Comparison of ENCODE assay signal across 2 cellular contexts in the genomic region with DNA sequence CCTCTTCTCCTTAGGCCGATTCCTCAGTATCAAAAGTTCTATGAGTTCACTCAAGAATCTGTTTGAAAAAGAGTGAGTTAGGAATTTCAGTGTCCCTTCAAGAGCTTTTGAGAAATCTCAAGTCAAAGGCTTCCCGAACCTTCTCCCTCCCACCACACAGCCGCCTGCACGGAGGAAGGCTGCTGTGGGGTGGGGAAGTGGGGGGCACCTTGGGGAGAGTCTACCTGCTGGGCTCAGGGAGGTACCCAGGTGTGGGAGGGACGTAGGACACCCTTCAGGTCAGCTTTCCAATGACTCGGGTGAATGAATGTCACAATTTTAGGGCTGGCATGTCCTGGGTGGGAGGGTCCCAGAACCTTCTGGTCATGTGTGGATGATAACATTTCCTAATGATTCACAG.
TF ChIP-seq lines count a peak whose summit lies in the region.

No MANE protein-coding gene starts in this region.

TF ChIP-seq in HCT116, 20 proteins besides CTCF, POLR2A, EP300 and RAD21:
- TF ChIP-seq EGR1 (IDR thresholded peaks at IDR 0.05; ENCODE audit: low read depth) (no peak), TCF7L2 (IDR thresholded peaks at IDR 0.05; ENCODE audit: borderline replicate concordance, extremely low read depth, insufficient read depth, insufficient read length) (no peak), SP1 (IDR thresholded peaks at IDR 0.05; ENCODE audit: low read depth) (no peak), YY1 (IDR thresholded peaks at IDR 0.05; ENCODE audit: extremely low read depth, insufficient replicate concordance, low read depth, low read length) (no peak), ELF1 (IDR thresholded peaks at IDR 0.05; ENCODE audit: borderline replicate concordance, low read depth) (no peak), EZH2 (IDR thresholded peaks at IDR 0.05) (no peak), FOSL1 (IDR thresholded peaks at IDR 0.05; ENCODE audit: low read depth) (no peak), ZFX (IDR thresholded peaks at IDR 0.05) (no peak), SRF (IDR thresholded peaks at IDR 0.05; ENCODE audit: low read depth) (no peak), CEBPB (IDR thresholded peaks at IDR 0.05; ENCODE audit: low read depth) (no peak), JUND (IDR thresholded peaks at IDR 0.05) (no peak), CBX3 (IDR thresholded peaks at IDR 0.05; ENCODE audit: low read depth) (no peak)
- TF ChIP-seq, protein P1, sequence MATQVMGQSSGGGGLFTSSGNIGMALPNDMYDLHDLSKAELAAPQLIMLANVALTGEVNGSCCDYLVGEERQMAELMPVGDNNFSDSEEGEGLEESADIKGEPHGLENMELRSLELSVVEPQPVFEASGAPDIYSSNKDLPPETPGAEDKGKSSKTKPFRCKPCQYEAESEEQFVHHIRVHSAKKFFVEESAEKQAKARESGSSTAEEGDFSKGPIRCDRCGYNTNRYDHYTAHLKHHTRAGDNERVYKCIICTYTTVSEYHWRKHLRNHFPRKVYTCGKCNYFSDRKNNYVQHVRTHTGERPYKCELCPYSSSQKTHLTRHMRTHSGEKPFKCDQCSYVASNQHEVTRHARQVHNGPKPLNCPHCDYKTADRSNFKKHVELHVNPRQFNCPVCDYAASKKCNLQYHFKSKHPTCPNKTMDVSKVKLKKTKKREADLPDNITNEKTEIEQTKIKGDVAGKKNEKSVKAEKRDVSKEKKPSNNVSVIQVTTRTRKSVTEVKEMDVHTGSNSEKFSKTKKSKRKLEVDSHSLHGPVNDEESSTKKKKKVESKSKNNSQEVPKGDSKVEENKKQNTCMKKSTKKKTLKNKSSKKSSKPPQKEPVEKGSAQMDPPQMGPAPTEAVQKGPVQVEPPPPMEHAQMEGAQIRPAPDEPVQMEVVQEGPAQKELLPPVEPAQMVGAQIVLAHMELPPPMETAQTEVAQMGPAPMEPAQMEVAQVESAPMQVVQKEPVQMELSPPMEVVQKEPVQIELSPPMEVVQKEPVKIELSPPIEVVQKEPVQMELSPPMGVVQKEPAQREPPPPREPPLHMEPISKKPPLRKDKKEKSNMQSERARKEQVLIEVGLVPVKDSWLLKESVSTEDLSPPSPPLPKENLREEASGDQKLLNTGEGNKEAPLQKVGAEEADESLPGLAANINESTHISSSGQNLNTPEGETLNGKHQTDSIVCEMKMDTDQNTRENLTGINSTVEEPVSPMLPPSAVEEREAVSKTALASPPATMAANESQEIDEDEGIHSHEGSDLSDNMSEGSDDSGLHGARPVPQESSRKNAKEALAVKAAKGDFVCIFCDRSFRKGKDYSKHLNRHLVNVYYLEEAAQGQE (IDR thresholded peaks at IDR 0.05; ENCODE audit: low read depth), result no peak
- TF ChIP-seq, protein P2, sequence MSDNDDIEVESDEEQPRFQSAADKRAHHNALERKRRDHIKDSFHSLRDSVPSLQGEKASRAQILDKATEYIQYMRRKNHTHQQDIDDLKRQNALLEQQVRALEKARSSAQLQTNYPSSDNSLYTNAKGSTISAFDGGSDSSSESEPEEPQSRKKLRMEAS (IDR thresholded peaks at IDR 0.05), result no peak

TF ChIP-seq in HepG2, 621 proteins besides CTCF, POLR2A, EP300 and RAD21:
- TF ChIP-seq EEA1 (CRISPR knock-in tag; IDR thresholded peaks at IDR 0.05; ENCODE audit: borderline replicate concordance) (no peak), ISL2 (CRISPR knock-in tag; IDR thresholded peaks at IDR 0.05) (no peak), RBAK (CRISPR knock-in tag; IDR thresholded peaks at IDR 0.05) (no peak), SP5 (CRISPR knock-in tag; IDR thresholded peaks at IDR 0.05; ENCODE audit: borderline replicate concordance, low read depth) (no peak), ZNF496 (CRISPR knock-in tag; IDR thresholded peaks at IDR 0.05; ENCODE audit: insufficient replicate concordance) (no peak), TSC22D2 (CRISPR knock-in tag; IDR thresholded peaks at IDR 0.05; ENCODE audit: borderline replicate concordance) (no peak), ZNF616 (CRISPR knock-in tag; IDR thresholded peaks at IDR 0.05; ENCODE audit: low read depth) (no peak), GZF1 (CRISPR knock-in tag; IDR thresholded peaks at IDR 0.05) (no peak), KDM5A (IDR thresholded peaks at IDR 0.05; ENCODE audit: borderline replicate concordance, low read length) (no peak), ZNF841 (CRISPR knock-in tag; IDR thresholded peaks at IDR 0.05; ENCODE audit: borderline replicate concordance) (no peak), RFX1 (IDR thresholded peaks at IDR 0.05) (no peak), ZNF557 (CRISPR knock-in tag; IDR thresholded peaks at IDR 0.05) (no peak), ZNF546 (CRISPR knock-in tag; conservative IDR thresholded peaks at IDR 0.05) (no peak)
- TF ChIP-seq, protein P3, sequence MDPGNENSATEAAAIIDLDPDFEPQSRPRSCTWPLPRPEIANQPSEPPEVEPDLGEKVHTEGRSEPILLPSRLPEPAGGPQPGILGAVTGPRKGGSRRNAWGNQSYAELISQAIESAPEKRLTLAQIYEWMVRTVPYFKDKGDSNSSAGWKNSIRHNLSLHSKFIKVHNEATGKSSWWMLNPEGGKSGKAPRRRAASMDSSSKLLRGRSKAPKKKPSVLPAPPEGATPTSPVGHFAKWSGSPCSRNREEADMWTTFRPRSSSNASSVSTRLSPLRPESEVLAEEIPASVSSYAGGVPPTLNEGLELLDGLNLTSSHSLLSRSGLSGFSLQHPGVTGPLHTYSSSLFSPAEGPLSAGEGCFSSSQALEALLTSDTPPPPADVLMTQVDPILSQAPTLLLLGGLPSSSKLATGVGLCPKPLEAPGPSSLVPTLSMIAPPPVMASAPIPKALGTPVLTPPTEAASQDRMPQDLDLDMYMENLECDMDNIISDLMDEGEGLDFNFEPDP (CRISPR knock-in tag; conservative IDR thresholded peaks at IDR 0.05), result no peak
- TF ChIP-seq, protein P4, sequence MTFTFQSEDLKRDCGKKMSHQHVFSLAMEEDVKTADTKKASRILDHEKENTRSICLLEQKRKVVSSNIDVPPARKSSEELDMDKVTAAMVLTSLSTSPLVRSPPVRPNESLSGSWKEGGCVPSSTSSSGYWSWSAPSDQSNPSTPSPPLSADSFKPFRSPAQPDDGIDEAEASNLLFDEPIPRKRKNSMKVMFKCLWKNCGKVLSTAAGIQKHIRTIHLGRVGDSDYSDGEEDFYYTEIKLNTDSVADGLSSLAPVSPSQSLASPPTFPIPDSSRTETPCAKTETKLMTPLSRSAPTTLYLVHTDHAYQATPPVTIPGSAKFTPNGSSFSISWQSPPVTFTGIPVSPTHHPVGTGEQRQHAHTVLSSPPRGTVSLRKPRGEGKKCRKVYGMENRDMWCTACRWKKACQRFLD (CRISPR knock-in tag; IDR thresholded peaks at IDR 0.05; ENCODE audit: borderline replicate concordance), result no peak
- TF ChIP-seq, protein P5, sequence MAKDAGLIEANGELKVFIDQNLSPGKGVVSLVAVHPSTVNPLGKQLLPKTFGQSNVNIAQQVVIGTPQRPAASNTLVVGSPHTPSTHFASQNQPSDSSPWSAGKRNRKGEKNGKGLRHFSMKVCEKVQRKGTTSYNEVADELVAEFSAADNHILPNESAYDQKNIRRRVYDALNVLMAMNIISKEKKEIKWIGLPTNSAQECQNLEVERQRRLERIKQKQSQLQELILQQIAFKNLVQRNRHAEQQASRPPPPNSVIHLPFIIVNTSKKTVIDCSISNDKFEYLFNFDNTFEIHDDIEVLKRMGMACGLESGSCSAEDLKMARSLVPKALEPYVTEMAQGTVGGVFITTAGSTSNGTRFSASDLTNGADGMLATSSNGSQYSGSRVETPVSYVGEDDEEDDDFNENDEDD (CRISPR knock-in tag; IDR thresholded peaks at IDR 0.05; ENCODE audit: borderline replicate concordance), result no peak
- TF ChIP-seq, protein P6, sequence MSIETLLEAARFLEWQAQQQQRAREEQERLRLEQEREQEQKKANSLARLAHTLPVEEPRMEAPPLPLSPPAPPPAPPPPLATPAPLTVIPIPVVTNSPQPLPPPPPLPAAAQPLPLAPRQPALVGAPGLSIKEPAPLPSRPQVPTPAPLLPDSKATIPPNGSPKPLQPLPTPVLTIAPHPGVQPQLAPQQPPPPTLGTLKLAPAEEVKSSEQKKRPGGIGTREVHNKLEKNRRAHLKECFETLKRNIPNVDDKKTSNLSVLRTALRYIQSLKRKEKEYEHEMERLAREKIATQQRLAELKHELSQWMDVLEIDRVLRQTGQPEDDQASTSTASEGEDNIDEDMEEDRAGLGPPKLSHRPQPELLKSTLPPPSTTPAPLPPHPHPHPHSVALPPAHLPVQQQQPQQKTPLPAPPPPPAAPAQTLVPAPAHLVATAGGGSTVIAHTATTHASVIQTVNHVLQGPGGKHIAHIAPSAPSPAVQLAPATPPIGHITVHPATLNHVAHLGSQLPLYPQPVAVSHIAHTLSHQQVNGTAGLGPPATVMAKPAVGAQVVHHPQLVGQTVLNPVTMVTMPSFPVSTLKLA (IDR thresholded peaks at IDR 0.05), result no peak
- TF ChIP-seq, protein P7, sequence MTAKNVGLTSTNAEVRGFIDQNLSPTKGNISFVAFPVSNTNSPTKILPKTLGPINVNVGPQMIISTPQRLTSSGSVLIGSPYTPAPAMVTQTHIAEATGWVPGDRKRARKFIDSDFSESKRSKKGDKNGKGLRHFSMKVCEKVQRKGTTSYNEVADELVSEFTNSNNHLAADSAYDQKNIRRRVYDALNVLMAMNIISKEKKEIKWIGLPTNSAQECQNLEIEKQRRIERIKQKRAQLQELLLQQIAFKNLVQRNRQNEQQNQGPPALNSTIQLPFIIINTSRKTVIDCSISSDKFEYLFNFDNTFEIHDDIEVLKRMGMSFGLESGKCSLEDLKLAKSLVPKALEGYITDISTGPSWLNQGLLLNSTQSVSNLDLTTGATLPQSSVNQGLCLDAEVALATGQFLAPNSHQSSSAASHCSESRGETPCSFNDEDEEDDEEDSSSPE (CRISPR knock-in tag; IDR thresholded peaks at IDR 0.05), result no peak
